Comparison of ENCODE assay signal across 34 cellular contexts in genomic region chr11:94046796-94047195, GRCh38. TPM values are rescaled to one million over a fixed set of nuclear protein-coding genes. Genes with fewer than 3 reads are reported as not detected.
DNase-seq lines count a peak whose midpoint lies in the region; ATAC-seq, FAIRE-seq and TF ChIP-seq lines count a peak whose summit lies in the region.
"Had no signal": no experiment of that assay in that cellular context is flagged by ENCODE, and none has a peak within 500 bp of the region (broad histone marks: within the 10 kb centered on the region; RNA-seq: fewer than 3 reads in every experiment).

No MANE protein-coding gene starts in this region.

- H3K23me2 ChIP-seq in H1 (ENCODE audit: low read depth, low read length) = no peaks in the 10 kb centered on the region

- no peaks in the 10 kb centered on the region for H3K36me3 ChIP-seq in H1 (ENCODE audit: control insufficient read depth in 2 of 4, insufficient read depth in 4 of 4, low read length in 3 of 4)
- no peaks in the 10 kb centered on the region for H3K36me3 ChIP-seq in tibial nerve
- H3K36me3 ChIP-seq: HAP-1, ovary had no signal

- H4K91ac ChIP-seq in H1 (replicated peaks; ENCODE audit: insufficient read length, low read length) = no peak overlapping the region

- H4K20me1 ChIP-seq in H1 (replicated peaks in 1 of 2; ENCODE audit: control insufficient read depth in 1 of 2, insufficient read depth in 2 of 2, low read length in 2 of 2) = no peaks in the 10 kb centered on the region

- CTCF ChIA-PET in H1 (lab: Charles Lee; ENCODE audit: partially characterized antibody) = no interaction called here

- H3K27ac ChIP-seq in H1 (ENCODE audit: low read depth, low read length) (no peak overlapping the region), tibial nerve (no peak overlapping the region)
- H3K27ac ChIP-seq: A549, body of pancreas, dorsolateral prefrontal cortex, ovary had no signal

- DNase-seq in NCI-H748 (lab: John Stamatoyannopoulos, UW; ENCODE audit: unreplicated experiment) = peak; percentile 8
- no peak for DNase-seq in NCI-H748 treated with DMSO at 0.1 percent for 48 hours (lab: John Stamatoyannopoulos, UW)
- DNase-seq in NCI-H345 treated with DMSO at 0.1 percent for 48 hours (lab: John Stamatoyannopoulos, UW; ENCODE audit: unreplicated experiment) = peak; percentile 13
- no peak for DNase-seq in H1 (ENCODE audit: low read depth in 1 of 2, low spot score in 2 of 2)
- no peak for DNase-seq in kidney glomerular epithelial cell (lab: John Stamatoyannopoulos, UW)
- DNase-seq in tibial nerve (ENCODE audit: low spot score in 2 of 2) = no peak
- DNase-seq in dedifferentiated amniotic fluid mesenchymal stem cell (ENCODE audit: extremely low spot score) = no peak
- DNase-seq: activated CD4-positive, alpha-beta T cell treated with anti-CD3 and anti-CD28 coated beads for 1 hour; activated CD8-positive, alpha-beta memory T cell treated with anti-CD3 and anti-CD28 coated beads, Interleukin-2, amount 50 U/mL, for 48 hours; activated CD8-positive, alpha-beta T cell treated with anti-CD3 and anti-CD28 coated beads for 36 hours; activated naive CD4-positive, alpha-beta T cell treated with anti-CD3 and anti-CD28 coated beads, Interleukin-2, amount 50 U/mL, for 16 hours; AML-193; CD4-positive, alpha-beta T cell; cerebellar nuclear complex; dorsolateral prefrontal cortex; hippocampal formation; KBM-7; left colon; mesendoderm; MM.1S; NCI-H524 treated with DMSO at 0.1 percent for 48 hours; ovary; stimulated activated naive B cell treated with anti-CD40 and anti-IgM and Interleukin-4, amounts not matched to agents 10 μg/mL and 1 μg/mL and 100 μg/mL, for 72 hours; substantia nigra; SW 1271 had no signal

- no peak overlapping the region for H3K4ac ChIP-seq in H1 (replicated peaks; ENCODE audit: insufficient read length, low read depth, low read length)

- no peak overlapping the region for H3K9ac ChIP-seq in H1 (replicated peaks in 1 of 4; ENCODE audit: extremely low read depth in 1 of 4, low read depth in 3 of 4, low read length in 3 of 4)

- no peak overlapping the region for H3K23ac ChIP-seq in H1 (ENCODE audit: insufficient read length)

- no peak overlapping the region for H2BK20ac ChIP-seq in H1 (ENCODE audit: low read length)

- no peak overlapping the region for H4K8ac ChIP-seq in H1 (ENCODE audit: extremely low read depth, insufficient read depth, low read length)

- H3K79me1 ChIP-seq in H1 (ENCODE audit: low read depth, low read length) = no peaks in the 10 kb centered on the region

- TF ChIP-seq EP300 in H1 (IDR thresholded peaks at IDR 0.05; ENCODE audit: borderline replicate concordance in 1 of 2, low read depth in 2 of 2, low read length in 2 of 2) = no peak
- no peak for TF ChIP-seq EP300 in tibial nerve (IDR thresholded peaks at IDR 0.05)

- H2BK120ac ChIP-seq in H1 (replicated peaks; ENCODE audit: low read depth, low read length) = no peak overlapping the region

- H3K4me2 ChIP-seq in H1 (ENCODE audit: insufficient read depth in 1 of 2, low read depth in 2 of 2, low read length in 2 of 2) = no peak overlapping the region
- H3K4me2 ChIP-seq: A549 had no signal

- no peaks in the 10 kb centered on the region for H3K9me3 ChIP-seq in H1 (ENCODE audit: insufficient read depth in 2 of 2, low read depth in 1 of 2, low read length in 1 of 2)
- no peaks in the 10 kb centered on the region for H3K9me3 ChIP-seq in tibial nerve
- H3K9me3 ChIP-seq: A549, body of pancreas, HAP-1, ovary had no signal

- H3K56ac ChIP-seq in H1 (replicated peaks; ENCODE audit: insufficient read length, low read depth, low read length) = no peak overlapping the region

- H2AFZ ChIP-seq in H1 (ENCODE audit: low read length) = peak overlapping the region; percentile 85

- H2AK5ac ChIP-seq in H1 (ENCODE audit: low read depth, low read length) = 0 out of 2 replicates have a peak overlapping the region, but pooled peaks have one; percentile 39

- TF ChIP-seq CTCF in H1 (IDR thresholded peaks at IDR 0.05; ENCODE audit: control extremely low read depth in 1 of 3, insufficient read depth in 1 of 3, low read depth in 1 of 3, low read length in 3 of 3) (no peak), tibial nerve (IDR thresholded peaks at IDR 0.05) (no peak)

- H3K79me2 ChIP-seq in H1 (ENCODE audit: control insufficient read depth in 1 of 2, insufficient read depth in 2 of 2, low read length in 2 of 2) = no peaks in the 10 kb centered on the region

- H2BK5ac ChIP-seq in H1 (ENCODE audit: low read depth, low read length) = no peak overlapping the region

- no peak overlapping the region for H4K5ac ChIP-seq in H1 (ENCODE audit: insufficient read length, low read depth, low read length)

- no peak overlapping the region for H3K18ac ChIP-seq in H1 (ENCODE audit: extremely low read depth, low read length)

- no peak overlapping the region for H3K4me3 ChIP-seq in H1 (ENCODE audit: extremely low read depth in 1 of 4, insufficient read depth in 2 of 4, low read depth in 3 of 4, low read length in 4 of 4)
- H3K4me3 ChIP-seq in tibial nerve = no peak overlapping the region
- H3K4me3 ChIP-seq: A549, body of pancreas, dorsolateral prefrontal cortex, GM12878, HAP-1, ovary had no signal

- FAIRE-seq in H1 (lab: Jason Lieb, UNC) = no peak
- FAIRE-seq: A549, D721Med, GM12878, RCC 7860 had no signal

- TF ChIP-seq POLR2A in H1 (IDR thresholded peaks at IDR 0.05; ENCODE audit: control extremely low read depth in 1 of 2, low read depth in 2 of 2, low read length in 2 of 2) (no peak), tibial nerve (IDR thresholded peaks at IDR 0.05) (no peak)

- H3K4me1 ChIP-seq in H1 (replicated peaks in 1 of 4; ENCODE audit: control insufficient read depth in 3 of 4, insufficient read depth in 4 of 4, low read length in 3 of 4) (no peaks in the 10 kb centered on the region), tibial nerve (no peaks in the 10 kb centered on the region)
- H3K4me1 ChIP-seq: A549, body of pancreas, HAP-1 had no signal

- H3K27me3 ChIP-seq in H1 (replicated peaks in 1 of 4; ENCODE audit: control insufficient read depth in 3 of 4, extremely low read depth in 1 of 4, insufficient read depth in 3 of 4, low read length in 3 of 4) (no peaks in the 10 kb centered on the region), tibial nerve (no peaks in the 10 kb centered on the region)
- H3K27me3 ChIP-seq: body of pancreas, dorsolateral prefrontal cortex, ovary had no signal

- 79% methylated on average over 1 of the region's 1 CpG; no CpG with 5 or more reads in 1 of the 2 experiments for WGBS in H1 (ENCODE audit: extremely low coverage in 1 of 2, insufficient coverage in 1 of 2, insufficient read length in 1 of 2, insufficient replicate concordance in 2 of 2, low coverage in 1 of 2, low lambda C conversion rate in 2 of 2, missing lambda C conversion rate in 1 of 2), 2 experiments
- 65 to 67% methylated on average over 1 of the region's 1 CpG for WGBS in tibial nerve, 2 donors

- H2BK15ac ChIP-seq in H1 (ENCODE audit: low read length) = no peak overlapping the region

- no peak for ATAC-seq in GM18861 (IDR thresholded peaks at IDR 0.05; ENCODE audit: unreplicated experiment)
- ATAC-seq: A549; activated CD8-positive, alpha-beta T cell treated with anti-CD3 and anti-CD28 coated beads for 36 hours; body of pancreas; GM12878; left colon; stimulated activated naive B cell treated with anti-CD40 and anti-IgM and Interleukin-4, amounts not matched to agents 10 μg/mL and 1 μg/mL and 100 μg/mL, for 72 hours had no signal

- TF ChIP-seq RAD21 in H1 (IDR thresholded peaks at IDR 0.05 in 1 of 2, conservative IDR thresholded peaks at IDR 0.05 in 1 of 2; ENCODE audit: low read depth in 2 of 2, low read length in 2 of 2) = no peak

- H2BK12ac ChIP-seq in H1 (ENCODE audit: low read depth, low read length) = no peak overlapping the region

- POLR2A ChIA-PET in H1 (lab: Charles Lee; ENCODE audit: partially characterized antibody) = no interaction called here

- no peak overlapping the region for H3K14ac ChIP-seq in H1 (ENCODE audit: insufficient read length)

TF ChIP-seq in H1, 55 proteins besides CTCF, POLR2A, EP300 and RAD21:
- TF ChIP-seq CREB1 (IDR thresholded peaks at IDR 0.05) (no peak), SRF (IDR thresholded peaks at IDR 0.05; ENCODE audit: low read depth, low read length) (no peak), PHF8 (conservative IDR thresholded peaks at IDR 0.05; ENCODE audit: low read depth, low read length) (no peak), BCL11A (IDR thresholded peaks at IDR 0.05; ENCODE audit: low read depth in 2 of 2, low read length in 2 of 2) (no peak), RFX5 (IDR thresholded peaks at IDR 0.05; ENCODE audit: borderline replicate concordance, low read depth, low read length) (no peak), HDAC2 (IDR thresholded peaks at IDR 0.05; ENCODE audit: borderline replicate concordance in 1 of 2, low read depth in 2 of 2, low read length in 2 of 2) (no peak), POU5F1 (IDR thresholded peaks at IDR 0.05; ENCODE audit: low read depth, low read length) (no peak), MAFK (IDR thresholded peaks at IDR 0.05; ENCODE audit: low read depth, low read length) (no peak), MAX (IDR thresholded peaks at IDR 0.05) (no peak)

RNA-seq across cellular contexts. Expression of gene HEPHL1, which starts 25.6 kb away (rescaled TPM):
- 0.09 and 0.19 TPM in 2 replicates for total RNA-seq in H1 (2021; fragmentation: NEBNext Ultra II Directional; extraction: Animal tissue kit (Norgen Biotek cat#: 25700))
- 0.02 and 0.11 TPM in 2 replicates for polyA plus RNA-seq in H1 (2011; rRNA removed)
- polyA plus RNA-seq in H1 (2011; cell fraction: cytosol; rRNA removed) = 0.12 TPM
- 0.06 TPM for polyA plus RNA-seq in H1 (2011; cell fraction: nucleus; rRNA removed)
- polyA plus RNA-seq in H1 (2012, experiment 1 of 2) = 0.04 to 0.18 TPM (median 0.09 TPM) in 4 replicates
- 0.03 TPM for polyA plus RNA-seq in H1 (2012, experiment 2 of 2)
- polyA plus RNA-seq in H1 (2013, experiment 1 of 2) = 0.06 TPM
- 0.13 TPM for polyA plus RNA-seq in H1 (2013, experiment 2 of 2)
- 0.17 and 0.19 TPM in 2 replicates for polyA minus RNA-seq in H1 (2011; rRNA and poly(A)+ RNA removed)
- not detected for polyA minus RNA-seq in H1 (2011; cell fraction: cytosol; rRNA and poly(A)+ RNA removed)
- polyA minus RNA-seq in H1 (2011; cell fraction: nucleus; rRNA and poly(A)+ RNA removed) = 0.30 TPM
- total RNA-seq in tibial nerve = not detected
- total RNA-seq: activated CD8-positive, alpha-beta T cell treated with anti-CD3 and anti-CD28 coated beads for 36 hours; body of pancreas; CD4-positive, alpha-beta T cell; GM12878; left colon; ovary; ureter had no signal
- polyA plus RNA-seq: A549, neural cell had no signal

Comparison
In these comparisons a context has a peak if more than half of its experiments do, and no peak if none do; other contexts are left out.
1. DNase-seq: peak in NCI-H748 (single experiment) and NCI-H345 treated with DMSO at 0.1 percent for 48 hours (single experiment); none in NCI-H748 treated with DMSO at 0.1 percent for 48 hours (single experiment), H1 (0 of 2), kidney glomerular epithelial cell (single experiment), tibial nerve (0 of 2) and dedifferentiated amniotic fluid mesenchymal stem cell (single experiment).